In the genomic region with DNA sequence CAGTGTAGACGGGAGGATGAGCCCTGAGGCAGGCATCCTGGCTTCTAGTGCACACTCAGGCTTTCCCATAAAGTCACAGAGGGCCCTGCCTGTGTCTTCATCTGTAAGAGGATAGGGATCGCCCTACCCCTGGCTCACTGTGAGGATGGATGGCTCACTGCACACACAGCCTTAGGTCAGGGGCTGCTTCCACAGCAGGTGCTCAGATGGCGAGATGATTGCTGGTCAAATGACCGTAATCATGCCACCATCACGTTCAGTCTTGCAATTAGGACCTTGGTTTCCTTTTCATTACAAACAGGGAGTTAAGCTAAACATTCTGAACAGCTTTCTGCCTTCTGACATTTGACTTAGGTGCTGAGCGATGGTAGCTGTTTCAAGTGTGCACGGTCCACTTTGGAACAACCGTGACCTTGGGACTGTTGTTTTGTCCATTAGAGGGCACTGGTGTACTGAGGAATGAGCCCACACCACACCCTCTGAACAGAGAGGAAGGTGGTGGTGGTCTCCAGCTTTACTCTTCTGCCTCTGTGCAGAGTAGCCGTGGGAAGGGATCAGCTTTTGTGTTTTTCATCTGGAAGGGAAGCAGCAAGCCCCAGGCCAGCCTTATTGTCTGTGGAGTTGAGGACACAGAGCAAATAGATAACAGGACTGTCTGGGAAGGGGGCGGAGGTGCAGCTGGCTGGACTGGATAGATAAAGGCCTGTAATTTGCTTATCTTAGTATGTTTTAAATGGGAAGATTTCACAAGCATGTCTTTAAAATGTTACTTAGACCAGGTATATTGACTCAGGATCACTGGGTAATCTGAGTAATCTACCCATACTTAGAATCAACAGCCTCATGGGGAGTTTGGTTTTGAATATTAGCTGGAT, we compare ENCODE assay signal across 9 cellular contexts.
A peak's percentile ranks its signal among the peaks of the same experiment; 100 is the strongest.
DNase-seq lines count a peak whose midpoint lies in the region; ATAC-seq and TF ChIP-seq lines count a peak whose summit lies in the region.
"Had no signal": no experiment of that assay in that cellular context is flagged by ENCODE, and none has a peak within 500 bp of the region (broad histone marks: within the 10 kb centered on the region; RNA-seq: fewer than 3 reads in every experiment).

No MANE protein-coding gene starts in this region.

- DNase-seq in NOMO-1 treated with DMSO at 0.1 percent for 48 hours (lab: John Stamatoyannopoulos, UW; ENCODE audit: unreplicated experiment) (peak; percentile 9), NOMO-1 (lab: John Stamatoyannopoulos, UW; ENCODE audit: unreplicated experiment in 2 of 2) (no peak), OCI-LY7 (ENCODE audit: low spot score) (no peak), foreskin keratinocyte (no peak), spleen (no peak)
- DNase-seq in effector memory CD4-positive, alpha-beta T cell: no peak

- ATAC-seq in foreskin keratinocyte (no peak), HG03045 (IDR thresholded peaks at IDR 0.05; ENCODE audit: unreplicated experiment) (no peak), HG02973 (IDR thresholded peaks at IDR 0.05; ENCODE audit: unreplicated experiment) (no peak)

- H3K27me3 ChIP-seq in foreskin keratinocyte (no peaks in the 10 kb centered on the region), spleen (replicated peaks in 1 of 7) (no peaks in the 10 kb centered on the region)
- H3K27me3 ChIP-seq in effector memory CD4-positive, alpha-beta T cell (replicated peaks; ENCODE audit: control insufficient read depth, insufficient read depth, low read length, poor library complexity, severe bottlenecking): no peaks in the 10 kb centered on the region
- H3K27me3 ChIP-seq: BLaER1 had no signal

- POLR2A ChIA-PET in OCI-LY7 (lab: Charles Lee): no interaction called here

- intact Hi-C loops in OCI-LY7 (cut with micrococcal nuclease; ENCODE audit: unreplicated experiment): no loop called here
- intact Hi-C loops in spleen (cut with DNase I; ENCODE audit: low total_unique reads): no loop called here

- no peak overlapping the region for H2AFZ ChIP-seq in OCI-LY7 (ENCODE audit: low read length)

- no TSS peak for BruUV-seq in OCI-LY7 (replicated peaks; lab: Mats Ljungman, UMichigan)

- no peaks in the 10 kb centered on the region for H3K9me2 ChIP-seq in OCI-LY7 (ENCODE audit: insufficient read depth, low read length)

- H3K27ac ChIP-seq in OCI-LY7 (ENCODE audit: low read depth, low read length, poor library complexity, severe bottlenecking) (no peak overlapping the region), foreskin keratinocyte (no peak overlapping the region), spleen (no peak overlapping the region)
- H3K27ac ChIP-seq in effector memory CD4-positive, alpha-beta T cell (ENCODE audit: insufficient read depth, low read length, poor library complexity, severe bottlenecking): no peak overlapping the region
- H3K27ac ChIP-seq: BLaER1 had no signal

- H3K9me3 ChIP-seq in OCI-LY7 (ENCODE audit: low read length): no peaks in the 10 kb centered on the region
- H3K9me3 ChIP-seq in spleen: no peaks in the 10 kb centered on the region
- H3K9me3 ChIP-seq in effector memory CD4-positive, alpha-beta T cell (ENCODE audit: control insufficient read depth, low read length): no peaks in the 10 kb centered on the region

- peak; percentile 61 for TF ChIP-seq CTCF in OCI-LY7 (conservative IDR thresholded peaks at IDR 0.05; ENCODE audit: low read length)
- peak; percentile 23 for TF ChIP-seq CTCF in foreskin keratinocyte (conservative IDR thresholded peaks at IDR 0.05)
- peak in 8 of 11 experiments; percentile 8 to 53 (median 40) for TF ChIP-seq CTCF in spleen (IDR thresholded peaks at IDR 0.05 in 8 of 11, conservative IDR thresholded peaks at IDR 0.05 in 3 of 11)

- H3K4me3 ChIP-seq in OCI-LY7 (ENCODE audit: low read depth, low read length, poor library complexity, severe bottlenecking) (no peak overlapping the region), spleen (no peak overlapping the region)
- H3K4me3 ChIP-seq in effector memory CD4-positive, alpha-beta T cell (ENCODE audit: insufficient read depth, low read depth, low read length, poor library complexity, severe bottlenecking): no peak overlapping the region
- H3K4me3 ChIP-seq: BLaER1 had no signal

- no peaks in the 10 kb centered on the region for H3K79me2 ChIP-seq in OCI-LY7 (ENCODE audit: insufficient read depth, low read depth, low read length)

- no peaks in the 10 kb centered on the region for H4K20me1 ChIP-seq in OCI-LY7 (ENCODE audit: insufficient read depth, low read length)

- H3K4me2 ChIP-seq in OCI-LY7 (ENCODE audit: low read length): no peak overlapping the region
- H3K4me2 ChIP-seq: BLaER1 had no signal

- WGBS in spleen, 5 donors: 67 to 84% (median 74%) methylated on average over 10 of the region's 10 CpGs

- H3K4me1 ChIP-seq in OCI-LY7 (ENCODE audit: insufficient read depth, low read length, poor library complexity, severe bottlenecking) (peaks cover 7% of the 10 kb centered on the region), foreskin keratinocyte (no peaks in the 10 kb centered on the region), spleen (peaks cover 0 to 45% (median 20%) of the 10 kb centered on the region in 6 donors)
- H3K4me1 ChIP-seq in effector memory CD4-positive, alpha-beta T cell (ENCODE audit: control insufficient read depth, insufficient read depth, low read length, poor library complexity, severe bottlenecking): no peaks in the 10 kb centered on the region

- no peaks in the 10 kb centered on the region for H3K36me3 ChIP-seq in OCI-LY7 (ENCODE audit: insufficient read depth, low read length)
- peaks cover 0 to 45% (median 5%) of the 10 kb centered on the region in 6 donors for H3K36me3 ChIP-seq in spleen
- no peaks in the 10 kb centered on the region for H3K36me3 ChIP-seq in effector memory CD4-positive, alpha-beta T cell (ENCODE audit: control insufficient read depth, insufficient read depth, low read length)

- CTCF ChIA-PET in OCI-LY7 (lab: Charles Lee; ENCODE audit: unreplicated experiment): no interaction called here

- no peak for TF ChIP-seq POLR2A in spleen (IDR thresholded peaks at IDR 0.05)
